In the genomic region with DNA sequence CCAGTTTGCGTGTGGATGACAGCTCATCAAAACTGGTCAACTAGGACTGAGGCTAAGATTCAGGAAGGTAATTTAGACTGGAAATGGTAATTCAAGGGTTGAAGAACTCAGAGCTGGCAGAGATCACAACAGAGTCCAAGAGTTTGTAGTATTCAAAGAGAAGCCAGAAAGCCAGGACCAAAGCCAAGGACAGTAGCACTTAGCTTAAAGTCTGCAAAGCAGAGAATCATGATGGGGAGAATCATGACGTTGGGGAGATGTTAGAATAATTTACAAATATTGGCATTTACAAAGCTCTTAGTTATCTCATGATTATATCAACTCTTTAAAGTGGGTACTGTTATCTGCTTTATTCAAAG, we compare ENCODE assay signal across 10 cellular contexts. TPM values are rescaled to one million over a fixed set of nuclear protein-coding genes. Genes with fewer than 3 reads are reported as not detected.
A peak's percentile ranks its signal among the peaks of the same experiment; 100 is the strongest.
DNase-seq lines count a peak whose midpoint lies in the region; ATAC-seq and TF ChIP-seq lines count a peak whose summit lies in the region.
"Had no signal": no experiment of that assay in that cellular context is flagged by ENCODE, and none has a peak within 500 bp of the region (broad histone marks: within the 10 kb centered on the region; RNA-seq: fewer than 3 reads in every experiment).

No MANE protein-coding gene starts in this region.

- peaks cover 0 to 29% (median 2%) of the 10 kb centered on the region in 4 donors for H3K36me3 ChIP-seq in upper lobe of left lung
- H3K36me3 ChIP-seq: HAP-1 had no signal

- H3K4me3 Mint-ChIP-seq in T-helper 17 cell: no peak overlapping the region
- H3K4me3 Mint-ChIP-seq in activated T-helper 1 cell treated with anti-CD3 and anti-CD28 coated beads, Interleukin-12 subunit alpha, Interleukin-12 subunit beta, Interleukin-2, Interleukin-4 antibody, amounts not matched to agents 30 ng/mL and 10 ng/mL and 1 ng/mL, durations not matched to agents 14 hours and 24 hours and 36 hours: no peak overlapping the region

- peak overlapping the region; percentile 9 for H3K27ac Mint-ChIP-seq in T-helper 17 cell
- H3K27ac Mint-ChIP-seq in activated T-helper 1 cell treated with anti-CD3 and anti-CD28 coated beads, Interleukin-12 subunit alpha, Interleukin-12 subunit beta, Interleukin-2, Interleukin-4 antibody, amounts not matched to agents 30 ng/mL and 10 ng/mL and 1 ng/mL, durations not matched to agents 14 hours and 24 hours and 36 hours: no peak overlapping the region

- H3K27ac ChIP-seq in upper lobe of left lung: no peak overlapping the region
- H3K27ac ChIP-seq: KMS-11 had no signal

- no peaks in the 10 kb centered on the region for H3K27me3 Mint-ChIP-seq in T-helper 17 cell
- H3K27me3 Mint-ChIP-seq in activated T-helper 1 cell treated with anti-CD3 and anti-CD28 coated beads, Interleukin-12 subunit alpha, Interleukin-12 subunit beta, Interleukin-2, Interleukin-4 antibody, amounts not matched to agents 30 ng/mL and 10 ng/mL and 1 ng/mL, durations not matched to agents 14 hours and 24 hours and 36 hours (ENCODE audit: insufficient read depth): no peaks in the 10 kb centered on the region

- no peaks in the 10 kb centered on the region for H3K27me3 ChIP-seq in upper lobe of left lung

- TF ChIP-seq CTCF in GM12865 (IDR thresholded peaks at IDR 0.05; ENCODE audit: insufficient read depth, low read depth, low read length, missing control alignments) (no peak), upper lobe of left lung (IDR thresholded peaks at IDR 0.05) (no peak)

- ATAC-seq in GM21786 (IDR thresholded peaks at IDR 0.05; ENCODE audit: unreplicated experiment) (peak; percentile 33), T-helper 17 cell (no peak), upper lobe of left lung (ENCODE audit: low FRiP score in 2 of 2) (no peak)

- no peaks in the 10 kb centered on the region for H3K9me3 ChIP-seq in T-helper 17 cell (ENCODE audit: control insufficient read depth, low read length, poor library complexity, severe bottlenecking)
- no peaks in the 10 kb centered on the region for H3K9me3 ChIP-seq in upper lobe of left lung
- H3K9me3 ChIP-seq: HAP-1 had no signal

- H3K4me3 ChIP-seq in GM12865 (ENCODE audit: low read depth, low read length) (no peak overlapping the region), upper lobe of left lung (no peak overlapping the region)
- H3K4me3 ChIP-seq: HAP-1 had no signal

- intact Hi-C loops in activated T-helper 1 cell treated with anti-CD3 and anti-CD28 coated beads, Interleukin-12 subunit alpha, Interleukin-12 subunit beta, Interleukin-2, Interleukin-4 antibody, amounts not matched to agents 30 ng/mL and 10 ng/mL and 1 ng/mL, durations not matched to agents 14 hours and 24 hours and 36 hours (cut with micrococcal nuclease): no loop called here

- H3K36me3 Mint-ChIP-seq in T-helper 17 cell (ENCODE audit: low read depth): peaks cover 5% of the 10 kb centered on the region
- H3K36me3 Mint-ChIP-seq in activated T-helper 1 cell treated with anti-CD3 and anti-CD28 coated beads, Interleukin-12 subunit alpha, Interleukin-12 subunit beta, Interleukin-2, Interleukin-4 antibody, amounts not matched to agents 30 ng/mL and 10 ng/mL and 1 ng/mL, durations not matched to agents 14 hours and 24 hours and 36 hours (ENCODE audit: low read depth): peaks cover 27% of the 10 kb centered on the region

- peaks cover 28% of the 10 kb centered on the region for H3K4me1 Mint-ChIP-seq in T-helper 17 cell
- H3K4me1 Mint-ChIP-seq in activated T-helper 1 cell treated with anti-CD3 and anti-CD28 coated beads, Interleukin-12 subunit alpha, Interleukin-12 subunit beta, Interleukin-2, Interleukin-4 antibody, amounts not matched to agents 30 ng/mL and 10 ng/mL and 1 ng/mL, durations not matched to agents 14 hours and 24 hours and 36 hours (ENCODE audit: low read depth): peaks cover 34% of the 10 kb centered on the region

- no peak for TF ChIP-seq EP300 in upper lobe of left lung (IDR thresholded peaks at IDR 0.05)

- in situ Hi-C loops in KBM-7 (cut with MboI; ENCODE audit: low pct_unique_long_range_greater_than_20kb, low sequenced_read_pairs): no loop called here

- no peak for TF ChIP-seq POLR2A in upper lobe of left lung (IDR thresholded peaks at IDR 0.05)

- DNase-seq in GM12865 (ENCODE audit: low read depth): peak; percentile 15
- DNase-seq in T-helper 17 cell: no peak
- peak; percentile 53 for DNase-seq in medulla oblongata (ENCODE audit: extremely low spot score)
- no peak for DNase-seq in upper lobe of left lung
- DNase-seq in KBM-7: no peak
- no peak for DNase-seq in activated T-helper 1 cell treated with anti-CD3 and anti-CD28 coated beads, Interleukin-12 subunit alpha, Interleukin-12 subunit beta, Interleukin-2, Interleukin-4 antibody, amounts not matched to agents 30 ng/mL and 10 ng/mL and 1 ng/mL, durations not matched to agents 14 hours and 24 hours and 36 hours (ENCODE audit: low spot score)
- no peak for DNase-seq in activated CD4-positive, alpha-beta T cell treated with anti-CD3 and anti-CD28 coated beads, Interleukin-2, amount 50 U/mL, for 4 hours

- 67 to 71% methylated on average over 2 of the region's 2 CpGs for WGBS in upper lobe of left lung, 2 donors

- H3K4me1 ChIP-seq in upper lobe of left lung: peaks cover 24 to 43% (median 30%) of the 10 kb centered on the region in 4 donors

- no peaks in the 10 kb centered on the region for H3K9me3 Mint-ChIP-seq in activated T-helper 1 cell treated with anti-CD3 and anti-CD28 coated beads, Interleukin-12 subunit alpha, Interleukin-12 subunit beta, Interleukin-2, Interleukin-4 antibody, amounts not matched to agents 30 ng/mL and 10 ng/mL and 1 ng/mL, durations not matched to agents 14 hours and 24 hours and 36 hours

RNA-seq across cellular contexts. Expression of a gene that starts 32.6 kb away (rescaled TPM):
- 100 to 1,000 TPM in 1 of 2 donors, 10 to 100 TPM in 1; 69.4 to 140 TPM for total RNA-seq in T-helper 17 cell
- total RNA-seq in upper lobe of left lung: 100 to 1,000 TPM in 1 of 6 donors, 10 to 100 TPM in 5; 26.2 to 125 (median 78.8) TPM
- 28.4 and 29.6 TPM in 2 replicates for total RNA-seq in activated T-helper 1 cell treated with anti-CD3 and anti-CD28 coated beads, Interleukin-12 subunit alpha, Interleukin-12 subunit beta, Interleukin-2, Interleukin-4 antibody, amounts not matched to agents 30 ng/mL and 10 ng/mL and 1 ng/mL, durations not matched to agents 14 hours and 24 hours and 36 hours

Comparison
In these comparisons a context has a peak if more than half of its experiments do, and no peak if none do; other contexts are left out.
1. DNase-seq: peak in GM12865 (single experiment) and medulla oblongata (single experiment); none in T-helper 17 cell (0 of 3), upper lobe of left lung (0 of 2), KBM-7 (single experiment), activated T-helper 1 cell treated with anti-CD3 and anti-CD28 coated beads, Interleukin-12 subunit alpha, Interleukin-12 subunit beta, Interleukin-2, Interleukin-4 antibody, amounts not matched to agents 30 ng/mL and 10 ng/mL and 1 ng/mL, durations not matched to agents 14 hours and 24 hours and 36 hours (single experiment) and activated CD4-positive, alpha-beta T cell treated with anti-CD3 and anti-CD28 coated beads, Interleukin-2, amount 50 U/mL, for 4 hours (0 of 2).